ENCODE assay signal across 1 cellular context in the genomic region with DNA sequence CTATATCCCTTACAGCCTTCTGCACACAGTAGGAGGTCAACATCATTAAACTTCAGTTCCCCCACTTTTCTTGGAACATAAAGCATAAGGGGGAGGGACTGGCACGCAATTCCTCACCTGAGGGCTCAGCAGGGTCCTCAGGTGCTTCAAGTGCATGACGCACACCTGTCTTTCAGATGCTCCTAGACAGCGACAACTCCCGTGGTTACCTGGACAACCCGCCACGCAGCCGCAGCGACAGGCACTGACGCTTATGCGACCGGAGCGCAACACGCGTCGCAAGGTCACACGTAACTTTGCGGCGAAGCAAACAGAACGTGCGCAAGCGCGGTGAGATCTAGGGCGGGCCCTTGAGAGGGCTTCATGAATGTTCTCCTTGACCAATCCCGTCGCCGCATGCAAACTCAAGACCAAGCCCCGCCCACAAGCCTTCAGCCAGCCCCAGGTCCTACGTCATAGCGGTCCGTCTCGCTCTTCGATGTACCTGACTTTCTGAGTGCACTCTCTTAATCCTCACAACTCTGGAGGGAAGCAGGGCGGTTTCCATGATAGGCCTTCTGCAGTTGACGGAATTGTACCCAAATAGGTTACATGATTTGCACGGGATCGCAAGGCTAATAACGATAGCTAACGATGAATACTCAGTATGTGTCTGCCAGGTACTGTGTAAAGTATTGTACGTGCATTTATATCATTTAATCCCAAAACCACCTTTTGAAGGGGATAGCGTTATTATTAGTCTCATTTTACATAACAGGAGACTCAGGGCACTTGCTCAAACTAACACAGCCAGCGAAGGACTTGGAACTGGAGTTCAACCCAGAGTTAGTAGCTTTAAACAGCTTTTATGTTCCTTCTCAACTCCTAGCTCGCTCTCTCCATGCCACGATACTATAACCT.
A peak's percentile ranks its signal among the peaks of the same experiment; 100 is the strongest.
TF ChIP-seq lines count a peak whose summit lies in the region.

A gene with protein sequence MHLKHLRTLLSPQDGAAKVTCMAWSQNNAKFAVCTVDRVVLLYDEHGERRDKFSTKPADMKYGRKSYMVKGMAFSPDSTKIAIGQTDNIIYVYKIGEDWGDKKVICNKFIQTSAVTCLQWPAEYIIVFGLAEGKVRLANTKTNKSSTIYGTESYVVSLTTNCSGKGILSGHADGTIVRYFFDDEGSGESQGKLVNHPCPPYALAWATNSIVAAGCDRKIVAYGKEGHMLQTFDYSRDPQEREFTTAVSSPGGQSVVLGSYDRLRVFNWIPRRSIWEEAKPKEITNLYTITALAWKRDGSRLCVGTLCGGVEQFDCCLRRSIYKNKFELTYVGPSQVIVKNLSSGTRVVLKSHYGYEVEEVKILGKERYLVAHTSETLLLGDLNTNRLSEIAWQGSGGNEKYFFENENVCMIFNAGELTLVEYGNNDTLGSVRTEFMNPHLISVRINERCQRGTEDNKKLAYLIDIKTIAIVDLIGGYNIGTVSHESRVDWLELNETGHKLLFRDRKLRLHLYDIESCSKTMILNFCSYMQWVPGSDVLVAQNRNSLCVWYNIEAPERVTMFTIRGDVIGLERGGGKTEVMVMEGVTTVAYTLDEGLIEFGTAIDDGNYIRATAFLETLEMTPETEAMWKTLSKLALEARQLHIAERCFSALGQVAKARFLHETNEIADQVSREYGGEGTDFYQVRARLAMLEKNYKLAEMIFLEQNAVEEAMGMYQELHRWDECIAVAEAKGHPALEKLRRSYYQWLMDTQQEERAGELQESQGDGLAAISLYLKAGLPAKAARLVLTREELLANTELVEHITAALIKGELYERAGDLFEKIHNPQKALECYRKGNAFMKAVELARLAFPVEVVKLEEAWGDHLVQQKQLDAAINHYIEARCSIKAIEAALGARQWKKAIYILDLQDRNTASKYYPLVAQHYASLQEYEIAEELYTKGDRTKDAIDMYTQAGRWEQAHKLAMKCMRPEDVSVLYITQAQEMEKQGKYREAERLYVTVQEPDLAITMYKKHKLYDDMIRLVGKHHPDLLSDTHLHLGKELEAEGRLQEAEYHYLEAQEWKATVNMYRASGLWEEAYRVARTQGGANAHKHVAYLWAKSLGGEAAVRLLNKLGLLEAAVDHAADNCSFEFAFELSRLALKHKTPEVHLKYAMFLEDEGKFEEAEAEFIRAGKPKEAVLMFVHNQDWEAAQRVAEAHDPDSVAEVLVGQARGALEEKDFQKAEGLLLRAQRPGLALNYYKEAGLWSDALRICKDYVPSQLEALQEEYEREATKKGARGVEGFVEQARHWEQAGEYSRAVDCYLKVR (N-terminal part only) (minus strand): TSS at position 246 of the 900 bp plus-strand sequence. CDS start 90 bp downstream, at position 156.

TF ChIP-seq in K562, 482 proteins besides CTCF, POLR2A, EP300 and RAD21 (continued from another document and continues in another):
- TF ChIP-seq, protein P1, sequence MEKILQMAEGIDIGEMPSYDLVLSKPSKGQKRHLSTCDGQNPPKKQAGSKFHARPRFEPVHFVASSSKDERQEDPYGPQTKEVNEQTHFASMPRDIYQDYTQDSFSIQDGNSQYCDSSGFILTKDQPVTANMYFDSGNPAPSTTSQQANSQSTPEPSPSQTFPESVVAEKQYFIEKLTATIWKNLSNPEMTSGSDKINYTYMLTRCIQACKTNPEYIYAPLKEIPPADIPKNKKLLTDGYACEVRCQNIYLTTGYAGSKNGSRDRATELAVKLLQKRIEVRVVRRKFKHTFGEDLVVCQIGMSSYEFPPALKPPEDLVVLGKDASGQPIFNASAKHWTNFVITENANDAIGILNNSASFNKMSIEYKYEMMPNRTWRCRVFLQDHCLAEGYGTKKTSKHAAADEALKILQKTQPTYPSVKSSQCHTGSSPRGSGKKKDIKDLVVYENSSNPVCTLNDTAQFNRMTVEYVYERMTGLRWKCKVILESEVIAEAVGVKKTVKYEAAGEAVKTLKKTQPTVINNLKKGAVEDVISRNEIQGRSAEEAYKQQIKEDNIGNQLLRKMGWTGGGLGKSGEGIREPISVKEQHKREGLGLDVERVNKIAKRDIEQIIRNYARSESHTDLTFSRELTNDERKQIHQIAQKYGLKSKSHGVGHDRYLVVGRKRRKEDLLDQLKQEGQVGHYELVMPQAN (IDR thresholded peaks at IDR 0.05; ENCODE audit: borderline replicate concordance): peak; percentile 99
- TF ChIP-seq, protein P2, sequence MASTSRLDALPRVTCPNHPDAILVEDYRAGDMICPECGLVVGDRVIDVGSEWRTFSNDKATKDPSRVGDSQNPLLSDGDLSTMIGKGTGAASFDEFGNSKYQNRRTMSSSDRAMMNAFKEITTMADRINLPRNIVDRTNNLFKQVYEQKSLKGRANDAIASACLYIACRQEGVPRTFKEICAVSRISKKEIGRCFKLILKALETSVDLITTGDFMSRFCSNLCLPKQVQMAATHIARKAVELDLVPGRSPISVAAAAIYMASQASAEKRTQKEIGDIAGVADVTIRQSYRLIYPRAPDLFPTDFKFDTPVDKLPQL (IDR thresholded peaks at IDR 0.05; ENCODE audit: extremely low read depth, insufficient read length): peak; percentile 57
- no peak for TF ChIP-seq PPARD (CRISPR knock-in tag; IDR thresholded peaks at IDR 0.05)
- TF ChIP-seq, protein P3, sequence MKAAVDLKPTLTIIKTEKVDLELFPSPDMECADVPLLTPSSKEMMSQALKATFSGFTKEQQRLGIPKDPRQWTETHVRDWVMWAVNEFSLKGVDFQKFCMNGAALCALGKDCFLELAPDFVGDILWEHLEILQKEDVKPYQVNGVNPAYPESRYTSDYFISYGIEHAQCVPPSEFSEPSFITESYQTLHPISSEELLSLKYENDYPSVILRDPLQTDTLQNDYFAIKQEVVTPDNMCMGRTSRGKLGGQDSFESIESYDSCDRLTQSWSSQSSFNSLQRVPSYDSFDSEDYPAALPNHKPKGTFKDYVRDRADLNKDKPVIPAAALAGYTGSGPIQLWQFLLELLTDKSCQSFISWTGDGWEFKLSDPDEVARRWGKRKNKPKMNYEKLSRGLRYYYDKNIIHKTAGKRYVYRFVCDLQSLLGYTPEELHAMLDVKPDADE (conservative IDR thresholded peaks at IDR 0.05; ENCODE audit: control insufficient read depth, low read depth, low read length): peak; percentile 78
- TF ChIP-seq ZNF184 (CRISPR knock-in tag; IDR thresholded peaks at IDR 0.05): no peak
- peak; percentile 99 for TF ChIP-seq ARID4B (CRISPR knock-in tag; IDR thresholded peaks at IDR 0.05)
- TF ChIP-seq PHB (CRISPR knock-in tag; IDR thresholded peaks at IDR 0.05): no peak
- TF ChIP-seq FOSL1 (tag; conservative IDR thresholded peaks at IDR 0.05): peak; percentile 32; the same call in 1 of the 2 replicates
- no peak for TF ChIP-seq HOXB6 (CRISPR knock-in tag; IDR thresholded peaks at IDR 0.05; ENCODE audit: borderline replicate concordance)
- TF ChIP-seq MBD2 (IDR thresholded peaks at IDR 0.05; ENCODE audit: borderline replicate concordance, low read depth): no peak; the same call in 1 of the 2 replicates
- no peak for TF ChIP-seq ZNF778 (CRISPR knock-in tag; IDR thresholded peaks at IDR 0.05)
- TF ChIP-seq MAZ (CRISPR knock-in tag; conservative IDR thresholded peaks at IDR 0.05 in 1 of 2, IDR thresholded peaks at IDR 0.05 in 1 of 2): peak in 1 of 2 experiments; percentile 71; a peak in 2 of 4 replicates
- no peak for TF ChIP-seq MAFG (tag; conservative IDR thresholded peaks at IDR 0.05)
- TF ChIP-seq, protein P4, sequence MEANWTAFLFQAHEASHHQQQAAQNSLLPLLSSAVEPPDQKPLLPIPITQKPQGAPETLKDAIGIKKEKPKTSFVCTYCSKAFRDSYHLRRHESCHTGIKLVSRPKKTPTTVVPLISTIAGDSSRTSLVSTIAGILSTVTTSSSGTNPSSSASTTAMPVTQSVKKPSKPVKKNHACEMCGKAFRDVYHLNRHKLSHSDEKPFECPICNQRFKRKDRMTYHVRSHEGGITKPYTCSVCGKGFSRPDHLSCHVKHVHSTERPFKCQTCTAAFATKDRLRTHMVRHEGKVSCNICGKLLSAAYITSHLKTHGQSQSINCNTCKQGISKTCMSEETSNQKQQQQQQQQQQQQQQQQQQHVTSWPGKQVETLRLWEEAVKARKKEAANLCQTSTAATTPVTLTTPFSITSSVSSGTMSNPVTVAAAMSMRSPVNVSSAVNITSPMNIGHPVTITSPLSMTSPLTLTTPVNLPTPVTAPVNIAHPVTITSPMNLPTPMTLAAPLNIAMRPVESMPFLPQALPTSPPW (CRISPR knock-in tag; IDR thresholded peaks at IDR 0.05): no peak
- TF ChIP-seq ETV5 (CRISPR knock-in tag; IDR thresholded peaks at IDR 0.05; ENCODE audit: low read depth): 0 out of 2 replicates have a peak, but pooled peaks have one; percentile 26
- no peak for TF ChIP-seq STAG1 (CRISPR knock-in tag; IDR thresholded peaks at IDR 0.05; ENCODE audit: borderline replicate concordance)
- TF ChIP-seq NR4A1 (CRISPR knock-in tag; IDR thresholded peaks at IDR 0.05): no peak
- 0 out of 2 replicates have a peak, but pooled peaks have one; percentile 18 for TF ChIP-seq NR4A1 (tag; IDR thresholded peaks at IDR 0.05)
- TF ChIP-seq ATF7 (IDR thresholded peaks at IDR 0.05): peak; percentile 96
- no peak for TF ChIP-seq RBM14 (IDR thresholded peaks at IDR 0.05; ENCODE audit: borderline replicate concordance, insufficient read depth, low read depth, low read length)
- TF ChIP-seq CHAMP1 (IDR thresholded peaks at IDR 0.05): no peak
- no peak for TF ChIP-seq ZNF121 (CRISPR knock-in tag; conservative IDR thresholded peaks at IDR 0.05)
- TF ChIP-seq ZHX1 (conservative IDR thresholded peaks at IDR 0.05; ENCODE audit: low read length): peak; percentile 88
- TF ChIP-seq FOXK2 (conservative IDR thresholded peaks at IDR 0.05 in 1 of 2, IDR thresholded peaks at IDR 0.05 in 1 of 2; ENCODE audit: low read depth in 2 of 2): peak; percentile 99 to 100
- no peak for TF ChIP-seq ZBTB26 (CRISPR knock-in tag; IDR thresholded peaks at IDR 0.05)
- TF ChIP-seq FOXJ2 (tag; IDR thresholded peaks at IDR 0.05): peak; percentile 95
- no peak for TF ChIP-seq CGGBP1 (CRISPR knock-in tag; IDR thresholded peaks at IDR 0.05)
